Comparison of ENCODE assay signal across 25 cellular contexts in genomic region chr10:57919864-57920263, GRCh38.
"Had no signal": no experiment of that assay in that cellular context is flagged by ENCODE, and none has a peak within 500 bp of the region (broad histone marks: within the 10 kb centered on the region; RNA-seq: fewer than 3 reads in every experiment).

No MANE protein-coding gene starts in this region.

- H3K4me1 Mint-ChIP-seq: activated naive CD8-positive, alpha-beta T cell treated with anti-CD3 and anti-CD28 coated beads for 36 hours; endodermal cell; memory B cell; nephron progenitor cell had no signal

- FAIRE-seq: astrocyte had no signal

- H3K9me3 Mint-ChIP-seq: activated T-cell treated with anti-CD3 and anti-CD28 coated beads, Interleukin-2, amount 50 U/mL, for 4 hours; endodermal cell; memory B cell; nephron progenitor cell had no signal

- H3K27me3 Mint-ChIP-seq: activated naive CD8-positive, alpha-beta T cell treated with anti-CD3 and anti-CD28 coated beads for 36 hours; memory B cell; stimulated activated naive CD8-positive, alpha-beta T cell treated with anti-CD3 and anti-CD28 coated beads, Interleukin-15, Interleukin-2, amounts not matched to agents 100 ng/mL and 50 ng/mL, for 24 hours had no signal

- H3K79me2 ChIP-seq: parathyroid adenoma had no signal

- DNase-seq: activated CD4-positive, alpha-beta T cell treated with anti-CD3 and anti-CD28 coated beads for 4 hours; activated CD4-positive, alpha-beta T cell treated with anti-CD3 and anti-CD28 coated beads, Interleukin-2, amount 50 U/mL, for 48 hours; activated CD4-positive, CD25-positive, alpha-beta regulatory T cell; activated CD8-positive, alpha-beta memory T cell treated with anti-CD3 and anti-CD28 coated beads, Interleukin-2, amount 50 U/mL, for 48 hours; activated naive CD4-positive, alpha-beta T cell treated with Interleukin-2 at 50 U/mL for 16 hours; activated naive CD8-positive, alpha-beta T cell treated with anti-CD3 and anti-CD28 coated beads for 36 hours; activated T-cell treated with anti-CD3 and anti-CD28 coated beads, Interleukin-2, amount 50 U/mL, for 4 hours; cortex of kidney; endodermal cell; head of caudate nucleus; islet precursor cell; left cardiac atrium; nephron progenitor cell; right cardiac atrium; stimulated activated CD4-positive, alpha-beta T cell treated with anti-CD3 and anti-CD28 coated beads, Interleukin-1b, Interleukin-23, amount 100 ng/mL, for 48 hours; substantia nigra; T1000; thyroid gland; upper lobe of right lung had no signal

- H3K9ac ChIP-seq: parathyroid adenoma had no signal

- H3K36me3 ChIP-seq: gastroesophageal sphincter, thyroid gland, upper lobe of right lung had no signal

- H3K9me3 ChIP-seq: gastroesophageal sphincter, thyroid gland, upper lobe of right lung had no signal

- H3K27ac ChIP-seq: epithelial cell of prostate, gastroesophageal sphincter, parathyroid adenoma, thyroid gland, upper lobe of right lung had no signal

- H3K4me3 ChIP-seq: gastroesophageal sphincter, thyroid gland, upper lobe of right lung had no signal

- H2AFZ ChIP-seq: parathyroid adenoma had no signal

- H3K36me3 Mint-ChIP-seq: activated naive CD8-positive, alpha-beta T cell treated with anti-CD3 and anti-CD28 coated beads for 36 hours; memory B cell had no signal

- H3K4me1 ChIP-seq: gastroesophageal sphincter, parathyroid adenoma, thyroid gland, upper lobe of right lung had no signal

- H3K27me3 ChIP-seq: gastroesophageal sphincter, thyroid gland, upper lobe of right lung had no signal

- H3K27ac Mint-ChIP-seq: activated naive CD8-positive, alpha-beta T cell treated with anti-CD3 and anti-CD28 coated beads for 36 hours; endodermal cell; memory B cell; nephron progenitor cell; stimulated activated naive CD8-positive, alpha-beta T cell treated with anti-CD3 and anti-CD28 coated beads, Interleukin-15, Interleukin-2, amounts not matched to agents 100 ng/mL and 50 ng/mL, for 24 hours had no signal

- H3K4me3 Mint-ChIP-seq: activated naive CD8-positive, alpha-beta T cell treated with anti-CD3 and anti-CD28 coated beads for 36 hours; activated T-cell treated with anti-CD3 and anti-CD28 coated beads, Interleukin-2, amount 50 U/mL, for 4 hours; endodermal cell; memory B cell; nephron progenitor cell; stimulated activated naive CD8-positive, alpha-beta T cell treated with anti-CD3 and anti-CD28 coated beads, Interleukin-15, Interleukin-2, amounts not matched to agents 100 ng/mL and 50 ng/mL, for 24 hours had no signal

- ATAC-seq: activated T-cell treated with anti-CD3 and anti-CD28 coated beads, Interleukin-2, amount 50 U/mL, for 4 hours; gastroesophageal sphincter; left cardiac atrium; right cardiac atrium; upper lobe of right lung had no signal
